Comparison of ENCODE assay signal across 1 cellular context in genomic region chr17:57440522-57441269, GRCh38.
TF ChIP-seq lines count a peak whose summit lies in the region.

No MANE protein-coding gene starts in this region.

TF ChIP-seq in K562, 482 proteins besides CTCF, POLR2A, EP300 and RAD21 (continued from another document):
- TF ChIP-seq RBM22 (IDR thresholded peaks at IDR 0.05; ENCODE audit: low read depth, low read length, poor library complexity, severe bottlenecking) (no peak), CREM (IDR thresholded peaks at IDR 0.05; ENCODE audit: low read depth) (0 out of 2 replicates have a peak, but pooled peaks have one; percentile 17), SPI1 (IDR thresholded peaks at IDR 0.05; ENCODE audit: borderline replicate concordance, low read depth, low read length) (no peak), RB1 (IDR thresholded peaks at IDR 0.05; ENCODE audit: low read depth) (peak; percentile 13; the same call in 1 of the 2 replicates), GABPB1 (CRISPR knock-in tag; IDR thresholded peaks at IDR 0.05) (no peak), RBBP5 (IDR thresholded peaks at IDR 0.05; ENCODE audit: borderline replicate concordance, insufficient read depth, low read length, poor library complexity, severe bottlenecking) (no peak), MAZ (CRISPR knock-in tag; conservative IDR thresholded peaks at IDR 0.05 in 1 of 2, IDR thresholded peaks at IDR 0.05 in 1 of 2) (0 out of 4 replicates have a peak, but pooled peaks of 1 of the 2 experiments have one; percentile 52), ZNF146 (CRISPR knock-in tag; IDR thresholded peaks at IDR 0.05; ENCODE audit: unreplicated experiment) (no peak), HIVEP1 (CRISPR knock-in tag; IDR thresholded peaks at IDR 0.05) (no peak), PTTG1 (tag; IDR thresholded peaks at IDR 0.05; ENCODE audit: low read depth) (no peak), SIN3B (IDR thresholded peaks at IDR 0.05; ENCODE audit: low read depth) (no peak), SMARCB1 (IDR thresholded peaks at IDR 0.05; ENCODE audit: insufficient read length, low read depth) (no peak), POLR2AphosphoS2 (IDR thresholded peaks at IDR 0.05; ENCODE audit: low read length) (no peak), ATF3 (IDR thresholded peaks at IDR 0.05) (peak; percentile 71), ATF3 (CRISPR knock-in tag; conservative IDR thresholded peaks at IDR 0.05) (no peak), MEIS2 (IDR thresholded peaks at IDR 0.05; ENCODE audit: partially characterized antibody) (no peak), ZNF766 (CRISPR knock-in tag; conservative IDR thresholded peaks at IDR 0.05) (no peak), SIRT6 (IDR thresholded peaks at IDR 0.05; ENCODE audit: low read depth, low read length) (no peak), CBX5 (IDR thresholded peaks at IDR 0.05; ENCODE audit: borderline replicate concordance, low read depth) (no peak), ZNF239 (CRISPR knock-in tag; IDR thresholded peaks at IDR 0.05) (no peak), JUN (IDR thresholded peaks at IDR 0.05; ENCODE audit: borderline replicate concordance, low read depth, low read length) (peak; percentile 41; the same call in 1 of the 2 replicates), JUN (CRISPR knock-in tag; IDR thresholded peaks at IDR 0.05; ENCODE audit: borderline replicate concordance) (no peak), HDAC8 (tag; IDR thresholded peaks at IDR 0.05) (no peak), JUND (IDR thresholded peaks at IDR 0.05; ENCODE audit: borderline replicate concordance, low read depth, low read length) (peak; percentile 77), JUND (tag; IDR thresholded peaks at IDR 0.05; ENCODE audit: borderline replicate concordance, low read depth, low read length) (no peak), NR2C2 (CRISPR knock-in tag; IDR thresholded peaks at IDR 0.05) (no peak), NR2C2 (tag; IDR thresholded peaks at IDR 0.05) (no peak), HNRNPL (IDR thresholded peaks at IDR 0.05; ENCODE audit: low read depth, low read length) (no peak), NFIX (CRISPR knock-in tag; IDR thresholded peaks at IDR 0.05; ENCODE audit: low read depth) (peak; percentile 65), CBX3 (IDR thresholded peaks at IDR 0.05; ENCODE audit: borderline replicate concordance in 1 of 2, low read length in 2 of 2) (no peak), ATF1 (CRISPR knock-in tag; IDR thresholded peaks at IDR 0.05) (no peak), ATF1 (tag; IDR thresholded peaks at IDR 0.05) (0 out of 2 replicates have a peak, but pooled peaks have one; percentile 15), NR2F6 (CRISPR knock-in tag; IDR thresholded peaks at IDR 0.05) (no peak), ZFP91 (CRISPR knock-in tag; IDR thresholded peaks at IDR 0.05) (no peak), BHLHE40 (IDR thresholded peaks at IDR 0.05; ENCODE audit: low read length) (no peak), PURB (CRISPR knock-in tag; IDR thresholded peaks at IDR 0.05; ENCODE audit: low read depth) (no peak), LCOR (CRISPR knock-in tag; IDR thresholded peaks at IDR 0.05) (no peak), KDM5B (IDR thresholded peaks at IDR 0.05; ENCODE audit: insufficient replicate concordance, low read depth, low read length) (no peak), DMBX1 (CRISPR knock-in tag; IDR thresholded peaks at IDR 0.05; ENCODE audit: borderline replicate concordance) (no peak), CBX8 (IDR thresholded peaks at IDR 0.05; ENCODE audit: borderline replicate concordance, extremely low read depth, low read depth, low read length, poor library complexity, severe bottlenecking) (no peak), SMAD1 (IDR thresholded peaks at IDR 0.05; ENCODE audit: low read depth, low read length, partially characterized antibody) (no peak), FUS (optimal IDR thresholded peaks at IDR 0.05; ENCODE audit: low read depth, low read length) (no peak), CCNT2 (IDR thresholded peaks at IDR 0.05; ENCODE audit: borderline replicate concordance, extremely low read depth, insufficient read length, low read depth, low read length) (no peak), POLR2B (IDR thresholded peaks at IDR 0.05; ENCODE audit: low read depth, partially characterized antibody) (no peak), GABPB2 (CRISPR knock-in tag; conservative IDR thresholded peaks at IDR 0.05) (no peak), ERF (CRISPR knock-in tag; IDR thresholded peaks at IDR 0.05) (no peak), IRF1 (CRISPR knock-in tag; IDR thresholded peaks at IDR 0.05; ENCODE audit: borderline replicate concordance) (no peak), USF1 (CRISPR knock-in tag; IDR thresholded peaks at IDR 0.05) (no peak), DACH1 (IDR thresholded peaks at IDR 0.05; ENCODE audit: partially characterized antibody) (no peak)
- TF ChIP-seq, protein P1, sequence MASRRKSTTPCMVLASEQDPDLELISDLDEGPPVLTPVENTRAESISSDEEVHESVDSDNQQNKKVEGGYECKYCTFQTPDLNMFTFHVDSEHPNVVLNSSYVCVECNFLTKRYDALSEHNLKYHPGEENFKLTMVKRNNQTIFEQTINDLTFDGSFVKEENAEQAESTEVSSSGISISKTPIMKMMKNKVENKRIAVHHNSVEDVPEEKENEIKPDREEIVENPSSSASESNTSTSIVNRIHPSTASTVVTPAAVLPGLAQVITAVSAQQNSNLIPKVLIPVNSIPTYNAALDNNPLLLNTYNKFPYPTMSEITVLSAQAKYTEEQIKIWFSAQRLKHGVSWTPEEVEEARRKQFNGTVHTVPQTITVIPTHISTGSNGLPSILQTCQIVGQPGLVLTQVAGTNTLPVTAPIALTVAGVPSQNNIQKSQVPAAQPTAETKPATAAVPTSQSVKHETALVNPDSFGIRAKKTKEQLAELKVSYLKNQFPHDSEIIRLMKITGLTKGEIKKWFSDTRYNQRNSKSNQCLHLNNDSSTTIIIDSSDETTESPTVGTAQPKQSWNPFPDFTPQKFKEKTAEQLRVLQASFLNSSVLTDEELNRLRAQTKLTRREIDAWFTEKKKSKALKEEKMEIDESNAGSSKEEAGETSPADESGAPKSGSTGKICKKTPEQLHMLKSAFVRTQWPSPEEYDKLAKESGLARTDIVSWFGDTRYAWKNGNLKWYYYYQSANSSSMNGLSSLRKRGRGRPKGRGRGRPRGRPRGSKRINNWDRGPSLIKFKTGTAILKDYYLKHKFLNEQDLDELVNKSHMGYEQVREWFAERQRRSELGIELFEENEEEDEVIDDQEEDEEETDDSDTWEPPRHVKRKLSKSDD (conservative IDR thresholded peaks at IDR 0.05; ENCODE audit: low read length) = no peak
- TF ChIP-seq, protein P2, sequence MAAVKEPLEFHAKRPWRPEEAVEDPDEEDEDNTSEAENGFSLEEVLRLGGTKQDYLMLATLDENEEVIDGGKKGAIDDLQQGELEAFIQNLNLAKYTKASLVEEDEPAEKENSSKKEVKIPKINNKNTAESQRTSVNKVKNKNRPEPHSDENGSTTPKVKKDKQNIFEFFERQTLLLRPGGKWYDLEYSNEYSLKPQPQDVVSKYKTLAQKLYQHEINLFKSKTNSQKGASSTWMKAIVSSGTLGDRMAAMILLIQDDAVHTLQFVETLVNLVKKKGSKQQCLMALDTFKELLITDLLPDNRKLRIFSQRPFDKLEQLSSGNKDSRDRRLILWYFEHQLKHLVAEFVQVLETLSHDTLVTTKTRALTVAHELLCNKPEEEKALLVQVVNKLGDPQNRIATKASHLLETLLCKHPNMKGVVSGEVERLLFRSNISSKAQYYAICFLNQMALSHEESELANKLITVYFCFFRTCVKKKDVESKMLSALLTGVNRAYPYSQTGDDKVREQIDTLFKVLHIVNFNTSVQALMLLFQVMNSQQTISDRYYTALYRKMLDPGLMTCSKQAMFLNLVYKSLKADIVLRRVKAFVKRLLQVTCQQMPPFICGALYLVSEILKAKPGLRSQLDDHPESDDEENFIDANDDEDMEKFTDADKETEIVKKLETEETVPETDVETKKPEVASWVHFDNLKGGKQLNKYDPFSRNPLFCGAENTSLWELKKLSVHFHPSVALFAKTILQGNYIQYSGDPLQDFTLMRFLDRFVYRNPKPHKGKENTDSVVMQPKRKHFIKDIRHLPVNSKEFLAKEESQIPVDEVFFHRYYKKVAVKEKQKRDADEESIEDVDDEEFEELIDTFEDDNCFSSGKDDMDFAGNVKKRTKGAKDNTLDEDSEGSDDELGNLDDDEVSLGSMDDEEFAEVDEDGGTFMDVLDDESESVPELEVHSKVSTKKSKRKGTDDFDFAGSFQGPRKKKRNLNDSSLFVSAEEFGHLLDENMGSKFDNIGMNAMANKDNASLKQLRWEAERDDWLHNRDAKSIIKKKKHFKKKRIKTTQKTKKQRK (IDR thresholded peaks at IDR 0.05; ENCODE audit: borderline replicate concordance, low read depth, low read length) = no peak
- TF ChIP-seq, protein P3, sequence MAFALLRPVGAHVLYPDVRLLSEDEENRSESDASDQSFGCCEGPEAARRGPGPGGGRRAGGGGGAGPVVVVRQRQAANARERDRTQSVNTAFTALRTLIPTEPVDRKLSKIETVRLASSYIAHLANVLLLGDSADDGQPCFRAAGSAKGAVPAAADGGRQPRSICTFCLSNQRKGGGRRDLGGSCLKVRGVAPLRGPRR (CRISPR knock-in tag; IDR thresholded peaks at IDR 0.05) = no peak
- TF ChIP-seq, protein P4, sequence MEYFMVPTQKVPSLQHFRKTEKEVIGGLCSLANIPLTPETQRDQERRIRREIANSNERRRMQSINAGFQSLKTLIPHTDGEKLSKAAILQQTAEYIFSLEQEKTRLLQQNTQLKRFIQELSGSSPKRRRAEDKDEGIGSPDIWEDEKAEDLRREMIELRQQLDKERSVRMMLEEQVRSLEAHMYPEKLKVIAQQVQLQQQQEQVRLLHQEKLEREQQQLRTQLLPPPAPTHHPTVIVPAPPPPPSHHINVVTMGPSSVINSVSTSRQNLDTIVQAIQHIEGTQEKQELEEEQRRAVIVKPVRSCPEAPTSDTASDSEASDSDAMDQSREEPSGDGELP (CRISPR knock-in tag; IDR thresholded peaks at IDR 0.05; ENCODE audit: borderline replicate concordance) = no peak
- TF ChIP-seq, protein P5, sequence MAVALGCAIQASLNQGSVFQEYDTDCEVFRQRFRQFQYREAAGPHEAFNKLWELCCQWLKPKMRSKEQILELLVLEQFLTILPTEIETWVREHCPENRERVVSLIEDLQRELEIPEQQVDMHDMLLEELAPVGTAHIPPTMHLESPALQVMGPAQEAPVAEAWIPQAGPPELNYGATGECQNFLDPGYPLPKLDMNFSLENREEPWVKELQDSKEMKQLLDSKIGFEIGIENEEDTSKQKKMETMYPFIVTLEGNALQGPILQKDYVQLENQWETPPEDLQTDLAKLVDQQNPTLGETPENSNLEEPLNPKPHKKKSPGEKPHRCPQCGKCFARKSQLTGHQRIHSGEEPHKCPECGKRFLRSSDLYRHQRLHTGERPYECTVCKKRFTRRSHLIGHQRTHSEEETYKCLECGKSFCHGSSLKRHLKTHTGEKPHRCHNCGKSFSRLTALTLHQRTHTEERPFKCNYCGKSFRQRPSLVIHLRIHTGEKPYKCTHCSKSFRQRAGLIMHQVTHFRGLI (CRISPR knock-in tag; IDR thresholded peaks at IDR 0.05) = no peak
- TF ChIP-seq, protein P6, sequence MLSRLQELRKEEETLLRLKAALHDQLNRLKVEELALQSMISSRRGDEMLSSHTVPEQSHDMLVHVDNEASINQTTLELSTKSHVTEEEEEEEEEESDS (CRISPR knock-in tag; IDR thresholded peaks at IDR 0.05) = no peak
- TF ChIP-seq, protein P7, sequence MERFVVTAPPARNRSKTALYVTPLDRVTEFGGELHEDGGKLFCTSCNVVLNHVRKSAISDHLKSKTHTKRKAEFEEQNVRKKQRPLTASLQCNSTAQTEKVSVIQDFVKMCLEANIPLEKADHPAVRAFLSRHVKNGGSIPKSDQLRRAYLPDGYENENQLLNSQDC (CRISPR knock-in tag; IDR thresholded peaks at IDR 0.05) = no peak
